Comparison of ENCODE assay signal across 15 cellular contexts in the genomic region with DNA sequence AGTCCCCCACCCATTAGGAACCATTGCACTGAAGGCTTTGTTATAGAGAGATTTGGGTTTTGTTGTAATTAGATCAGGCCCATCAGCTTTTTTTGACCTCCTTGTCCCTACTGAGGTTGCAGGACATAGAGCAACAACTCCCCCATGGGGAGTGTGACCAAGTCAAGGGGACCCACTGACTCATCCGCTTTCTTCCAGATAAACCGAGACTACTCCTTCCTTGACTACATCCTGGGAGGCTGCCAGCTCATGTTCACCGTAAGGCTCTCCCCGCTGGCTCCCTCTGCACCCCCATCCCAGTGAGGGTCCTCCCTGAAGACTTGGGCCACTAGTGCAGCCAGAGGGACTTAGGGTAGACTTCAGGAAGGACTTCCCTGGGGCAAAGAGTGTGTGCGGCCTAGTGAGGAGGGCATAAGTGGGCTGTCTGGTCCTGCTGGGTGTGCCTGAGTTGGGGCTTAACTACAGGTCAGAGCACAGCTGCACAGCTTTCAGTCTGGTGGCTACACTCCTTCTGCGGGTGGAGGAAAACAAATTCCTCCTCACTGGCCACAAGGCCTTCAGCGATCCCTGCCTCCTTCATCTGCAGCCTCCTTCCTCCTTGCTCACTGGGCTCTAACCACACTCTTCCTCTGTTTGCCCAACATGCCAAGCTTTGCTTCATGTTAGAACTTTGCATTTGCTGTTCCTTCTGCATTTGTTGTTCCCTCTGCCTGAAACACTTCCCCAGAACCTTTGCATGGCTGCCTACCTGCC. TPM values are rescaled to one million over a fixed set of nuclear protein-coding genes. Genes with fewer than 3 reads are reported as not detected.
DNase-seq lines count a peak whose midpoint lies in the region; ATAC-seq and TF ChIP-seq lines count a peak whose summit lies in the region.
"Had no signal": no experiment of that assay in that cellular context is flagged by ENCODE, and none has a peak within 500 bp of the region (broad histone marks: within the 10 kb centered on the region; RNA-seq: fewer than 3 reads in every experiment).

No MANE protein-coding gene starts in this region.

- TF ChIP-seq CTCF in vagina (IDR thresholded peaks at IDR 0.05) (no peak), spleen (IDR thresholded peaks at IDR 0.05 in 8 of 11, conservative IDR thresholded peaks at IDR 0.05 in 3 of 11) (no peak)

- TF ChIP-seq POLR2A in vagina (IDR thresholded peaks at IDR 0.05) (no peak), spleen (IDR thresholded peaks at IDR 0.05) (no peak)

- H3K36me3 ChIP-seq in thymus (ENCODE audit: control insufficient read depth, insufficient read depth), result no peaks in the 10 kb centered on the region
- peaks cover 0 to 26% of the 10 kb centered on the region in 2 donors for H3K36me3 ChIP-seq in vagina
- H3K36me3 ChIP-seq in spleen, result peaks cover 0 to 91% (median 13%) of the 10 kb centered on the region in 6 donors
- H3K36me3 ChIP-seq: uterus had no signal

- H3K4me1 Mint-ChIP-seq in dendritic cell treated with granulocyte-macrophage colony-stimulating factor and Interleukin-4, amounts not matched to agents 40 ng/mL and 50 ng/mL, for 4 days (ENCODE audit: low read depth), result peaks cover 11% of the 10 kb centered on the region

- DNase-seq in Right ventricle myocardium inferior (ENCODE audit: missing footprints) (peak; percentile 26), Right ventricle myocardium superior (no peak), SKM-1 (lab: John Stamatoyannopoulos, UW; ENCODE audit: unreplicated experiment) (peak; percentile 93), COLO668 (lab: John Stamatoyannopoulos, UW; ENCODE audit: unreplicated experiment) (no peak), vagina (ENCODE audit: extremely low spot score in 2 of 2) (no peak), spleen (no peak)
- DNase-seq: activated T-cell treated with anti-CD3 and anti-CD28 coated beads, Interleukin-2, amount 50 U/mL, for 4 hours; IMR-90; NCI-H2029; NCI-H774; SIG-M5; stimulated activated CD4-positive, alpha-beta T cell treated with anti-CD3 and anti-CD28 coated beads, Interleukin-2, amount 100 ng/mL, for 24 hours; uterus had no signal

- no peak overlapping the region for H3K4me3 ChIP-seq in thymus (ENCODE audit: low read length)
- H3K4me3 ChIP-seq in vagina, result no peak overlapping the region
- H3K4me3 ChIP-seq in spleen, result no peak overlapping the region
- H3K4me3 ChIP-seq: uterus had no signal

- H3K27ac ChIP-seq in thymus (ENCODE audit: low read depth) (peak overlapping the region; percentile 74), vagina (no peak overlapping the region), spleen (peak overlapping the region in 4 of 8 donors; percentile 1 to 56 (median 26))
- H3K27ac ChIP-seq: uterus had no signal

- intact Hi-C loops in Right ventricle myocardium inferior (cut with DNase I), result no loop called here
- intact Hi-C loops in Right ventricle myocardium superior (cut with DNase I), result no loop called here
- intact Hi-C loops in dendritic cell treated with granulocyte-macrophage colony-stimulating factor and Interleukin-4, amounts not matched to agents 40 ng/mL and 50 ng/mL, for 4 days (cut with micrococcal nuclease), result no loop called here
- intact Hi-C loops in vagina (cut with DNase I), result no loop called here
- intact Hi-C loops in spleen (cut with DNase I; ENCODE audit: low total_unique reads), result no loop called here

- H3K9me3 Mint-ChIP-seq in dendritic cell treated with granulocyte-macrophage colony-stimulating factor and Interleukin-4, amounts not matched to agents 40 ng/mL and 50 ng/mL, for 4 days, result no peaks in the 10 kb centered on the region
- H3K9me3 Mint-ChIP-seq: activated T-cell treated with anti-CD3 and anti-CD28 coated beads, Interleukin-2, amount 50 U/mL, for 4 hours had no signal

- peaks cover 90% of the 10 kb centered on the region for H3K36me3 Mint-ChIP-seq in dendritic cell treated with granulocyte-macrophage colony-stimulating factor and Interleukin-4, amounts not matched to agents 40 ng/mL and 50 ng/mL, for 4 days (ENCODE audit: low read depth)

- H3K4me3 Mint-ChIP-seq in dendritic cell treated with granulocyte-macrophage colony-stimulating factor and Interleukin-4, amounts not matched to agents 40 ng/mL and 50 ng/mL, for 4 days, result no peak overlapping the region
- H3K4me3 Mint-ChIP-seq: activated T-cell treated with anti-CD3 and anti-CD28 coated beads, Interleukin-2, amount 50 U/mL, for 4 hours had no signal

- H3K9me3 ChIP-seq in thymus (ENCODE audit: control insufficient read depth) (no peaks in the 10 kb centered on the region), vagina (no peaks in the 10 kb centered on the region), spleen (no peaks in the 10 kb centered on the region)
- H3K9me3 ChIP-seq: uterus had no signal

- ATAC-seq in Right ventricle myocardium inferior, result no peak
- no peak for ATAC-seq in Right ventricle myocardium superior (ENCODE audit: poor library complexity)
- ATAC-seq: activated T-cell treated with anti-CD3 and anti-CD28 coated beads, Interleukin-2, amount 50 U/mL, for 4 hours had no signal

- H3K27ac Mint-ChIP-seq in dendritic cell treated with granulocyte-macrophage colony-stimulating factor and Interleukin-4, amounts not matched to agents 40 ng/mL and 50 ng/mL, for 4 days, result peak overlapping the region; percentile 11

- WGBS in thymus, result 90% methylated on average over 7 of the region's 7 CpGs
- WGBS in spleen, 5 donors, result 76 to 88% (median 83%) methylated on average over 7 of the region's 7 CpGs

- no peaks in the 10 kb centered on the region for H3K4me1 ChIP-seq in thymus (ENCODE audit: control insufficient read depth, insufficient read depth, low read length)
- no peaks in the 10 kb centered on the region for H3K4me1 ChIP-seq in vagina
- H3K4me1 ChIP-seq in spleen, result peaks cover 0 to 44% (median 5%) of the 10 kb centered on the region in 6 donors
- H3K4me1 ChIP-seq: uterus had no signal

- H3K27me3 ChIP-seq in thymus (ENCODE audit: control insufficient read depth, insufficient read depth) (no peaks in the 10 kb centered on the region), vagina (no peaks in the 10 kb centered on the region), spleen (replicated peaks in 1 of 7) (no peaks in the 10 kb centered on the region)
- H3K27me3 ChIP-seq: uterus had no signal

- H3K27me3 Mint-ChIP-seq in dendritic cell treated with granulocyte-macrophage colony-stimulating factor and Interleukin-4, amounts not matched to agents 40 ng/mL and 50 ng/mL, for 4 days, result no peaks in the 10 kb centered on the region

RNA-seq across cellular contexts. Expression of a gene that starts 31.0 kb away (rescaled TPM):
- total RNA-seq in Right ventricle myocardium inferior, result 14.6 TPM
- total RNA-seq in Right ventricle myocardium superior, result 13.3 TPM
- 27.5 TPM for polyA plus RNA-seq in thymus
- 40.3 TPM for total RNA-seq in vagina
- total RNA-seq in spleen, result 10 to 100 TPM; 25.2 to 46.5 (median 34.8) TPM
- 10 to 100 TPM; 13.3 to 29.0 (median 21.7) TPM for polyA plus RNA-seq in spleen

Comparison
In these comparisons a context has a peak if more than half of its experiments do, and no peak if none do; other contexts are left out.
1. DNase-seq: peak in Right ventricle myocardium inferior (single experiment) and SKM-1 (single experiment); none in Right ventricle myocardium superior (single experiment), COLO668 (single experiment), vagina (0 of 2) and spleen (single experiment).